Comparison of ENCODE assay signal across 8 cellular contexts in the genomic region with DNA sequence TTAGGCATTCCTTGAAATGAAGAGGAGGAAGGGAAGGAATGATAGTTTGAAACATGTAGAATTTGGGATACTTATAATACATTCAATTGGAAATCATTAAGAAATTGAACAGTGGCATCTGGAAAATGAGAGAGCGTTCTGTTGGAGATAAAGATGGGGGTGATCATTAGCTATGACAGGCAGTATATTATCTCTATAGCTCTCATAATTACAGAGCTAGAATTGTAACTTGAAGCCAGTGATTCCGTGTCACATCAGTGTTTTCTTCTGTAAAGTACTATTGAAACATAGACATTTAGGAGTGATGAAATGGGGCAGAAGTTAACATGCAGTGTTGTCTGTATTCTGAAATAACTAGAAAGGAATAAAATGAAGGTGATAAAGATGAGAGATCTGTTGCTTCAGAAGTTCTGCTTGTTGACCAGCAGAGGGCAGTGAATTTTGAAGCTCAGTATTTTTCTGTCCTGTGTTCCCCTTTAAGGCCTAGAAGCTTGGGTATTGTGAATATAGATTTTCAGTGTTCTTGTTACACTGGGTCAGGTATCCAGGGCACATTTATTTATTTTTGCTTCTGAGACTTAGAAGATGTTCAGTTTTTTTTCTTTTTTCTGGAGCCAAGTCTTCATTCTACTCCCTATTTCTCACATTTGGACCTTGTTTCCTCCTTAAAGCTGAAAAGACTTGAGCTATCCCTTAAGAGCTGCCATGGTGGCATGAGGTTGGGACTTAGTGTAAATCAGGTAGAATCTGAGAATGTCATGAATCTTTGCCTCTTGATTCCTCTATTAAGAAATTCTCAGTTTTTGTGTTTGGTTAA.
A peak's percentile ranks its signal among the peaks of the same experiment; 100 is the strongest.
DNase-seq lines count a peak whose midpoint lies in the region; ATAC-seq and TF ChIP-seq lines count a peak whose summit lies in the region.

No MANE protein-coding gene starts in this region.

- H3K79me1 ChIP-seq in IMR-90 (ENCODE audit: low read depth in 1 of 2, low read length in 2 of 2) = no peaks in the 10 kb centered on the region

- TF ChIP-seq CTCF in IMR-90 (conservative IDR thresholded peaks at IDR 0.05; ENCODE audit: low read depth, low read length) (peak; percentile 69), epithelial cell of proximal tubule (conservative IDR thresholded peaks at IDR 0.05; ENCODE audit: low read depth, low read length) (peak; percentile 79)

- in situ Hi-C loops in IMR-90 (cut with MboI; ENCODE audit: low sequenced_read_pairs) = no loop called here

- no peak overlapping the region for H3K18ac ChIP-seq in IMR-90 (ENCODE audit: low read depth, low read length)

- BruUV-seq in IMR-90 (replicated peaks; lab: Mats Ljungman, UMichigan) = no TSS peak

- H3K56ac ChIP-seq in IMR-90 (ENCODE audit: extremely low read depth, insufficient read depth, low read length) = no peak overlapping the region

- H3K36me3 Mint-ChIP-seq in naive B cell = peaks cover 6 to 7% of the 10 kb centered on the region in 2 donors

- intact Hi-C loops in IMR-90 (cut with micrococcal nuclease) = loop anchor here (1.0 to 10.0 kb wide), 4 partner anchors 165 to 621 kb away; partner anchors contain the start of gene KCTD1

- dilution Hi-C loops in IMR-90 (cut with HindIII; ENCODE audit: low sequenced_read_pairs, unreplicated experiment) = no loop called here

- ATAC-seq in GM19467 (IDR thresholded peaks at IDR 0.05; ENCODE audit: unreplicated experiment) (peak; percentile 67), IMR-90 (ENCODE audit: low read depth) (peak; percentile 79), naive B cell (ENCODE audit: low read depth in 2 of 2) (peak; percentile 38 to 58)

- no peak overlapping the region for H4K5ac ChIP-seq in IMR-90 (ENCODE audit: low read depth, low read length)

- H3K4me3 ChIP-seq in IMR-90 (ENCODE audit: insufficient read depth, low read depth, low read length) (no peak overlapping the region), epithelial cell of proximal tubule (ENCODE audit: low read depth, low read length) (no peak overlapping the region)

- no peak overlapping the region for H3K27ac Mint-ChIP-seq in naive B cell

- no peak overlapping the region for H2AK5ac ChIP-seq in IMR-90 (ENCODE audit: low read depth, low read length)

- no peaks in the 10 kb centered on the region; the same call in 1 of the 2 replicates for H3K27me3 ChIP-seq in IMR-90 (ENCODE audit: control insufficient read depth, insufficient read depth, low read length)

- no peak overlapping the region for H3K9ac ChIP-seq in IMR-90 (ENCODE audit: low read depth, low read length)

- no peak overlapping the region for H2BK120ac ChIP-seq in IMR-90 (ENCODE audit: low read depth, low read length)

- no peak overlapping the region for H2AK9ac ChIP-seq in IMR-90 (replicated peaks; ENCODE audit: low read depth, low read length, poor library complexity)

- H3K23ac ChIP-seq in IMR-90 (ENCODE audit: low read depth, low read length) = no peak overlapping the region

- H3K9me1 ChIP-seq in IMR-90 (ENCODE audit: insufficient read depth, low read length) = no peaks in the 10 kb centered on the region

- no peaks in the 10 kb centered on the region for H3K9me3 Mint-ChIP-seq in naive B cell

- no peak overlapping the region for H3K27ac ChIP-seq in IMR-90 (ENCODE audit: insufficient read depth, low read length)

- H3K4me1 ChIP-seq in IMR-90 (ENCODE audit: control insufficient read depth, insufficient read depth, low read length) = no peaks in the 10 kb centered on the region

- H3K4ac ChIP-seq in IMR-90 (ENCODE audit: low read depth, low read length) = no peak overlapping the region

- H3K27me3 Mint-ChIP-seq in naive B cell = no peaks in the 10 kb centered on the region

- no peak overlapping the region for H2BK15ac ChIP-seq in IMR-90 (ENCODE audit: low read depth, low read length)

- H2BK20ac ChIP-seq in IMR-90 (ENCODE audit: low read depth, low read length) = no peak overlapping the region

- POLR2A ChIA-PET in IMR-90 (lab: Charles Lee; ENCODE audit: unreplicated experiment) = no interaction called here

- H4K20me1 ChIP-seq in IMR-90 (ENCODE audit: insufficient read depth, low read length) = no peaks in the 10 kb centered on the region

- TF ChIP-seq RAD21 in IMR-90 (IDR thresholded peaks at IDR 0.05; ENCODE audit: low read length) = peak; percentile 67

- H4K91ac ChIP-seq in IMR-90 (ENCODE audit: insufficient read depth, low read depth, low read length) = no peak overlapping the region

- H3K4me3 Mint-ChIP-seq in naive B cell = no peak overlapping the region

- H3K4me2 ChIP-seq in IMR-90 (ENCODE audit: low read depth, low read length) = no peak overlapping the region

- no CpG with 5 or more reads among the region's 2 CpGs for WGBS in IMR-90 (ENCODE audit: extremely low coverage in 2 of 2, insufficient read length in 1 of 2), 2 experiments

- no peak overlapping the region for H3K14ac ChIP-seq in IMR-90 (replicated peaks; ENCODE audit: low read depth, low read length)

- H2BK5ac ChIP-seq in IMR-90 (ENCODE audit: low read depth, low read length, poor library complexity, severe bottlenecking) = no peak overlapping the region

- H3K9me3 ChIP-seq in IMR-90 (ENCODE audit: control insufficient read depth, insufficient read depth, low read length) = no peaks in the 10 kb centered on the region

- H3K36me3 ChIP-seq in IMR-90 (ENCODE audit: control insufficient read depth, insufficient read depth, low read length) = no peaks in the 10 kb centered on the region

- no peak for TF ChIP-seq POLR2A in IMR-90 (IDR thresholded peaks at IDR 0.05; ENCODE audit: low read depth, low read length)

- peaks cover 0 to 10% (median 0%) of the 10 kb centered on the region in 3 donors for H3K4me1 Mint-ChIP-seq in naive B cell

- no peak overlapping the region for H4K8ac ChIP-seq in IMR-90 (ENCODE audit: low read depth in 2 of 2, low read length in 2 of 2)

- peak; percentile 63 for DNase-seq in DMS153 treated with DMSO at 0.1 percent for 48 hours (lab: John Stamatoyannopoulos, UW; ENCODE audit: unreplicated experiment)
- peak; percentile 67 for DNase-seq in IMR-90
- peak; percentile 74 for DNase-seq in RKO (ENCODE audit: low spot score)
- peak; percentile 16 for DNase-seq in epithelial cell of proximal tubule (ENCODE audit: low read depth)
- DNase-seq in naive B cell = peak; percentile 10
- no peak for DNase-seq in occipital lobe (lab: John Stamatoyannopoulos, UW)
- no peak for DNase-seq in T-helper 9 cell

- H2AFZ ChIP-seq in IMR-90 (replicated peaks; ENCODE audit: low read length, poor library complexity) = no peak overlapping the region

- CTCF ChIA-PET in IMR-90 (lab: Yijun Ruan, JAX) = interaction anchor here (0.6 to 2.1 kb wide), 21 partner anchors 9 to 1216 kb away, joined by 3 to 13 read pairs (median 4); partner anchors contain the start of gene KCTD1

TF ChIP-seq in IMR-90, 13 proteins besides CTCF, POLR2A, EP300 and RAD21:
- TF ChIP-seq, protein P1, sequence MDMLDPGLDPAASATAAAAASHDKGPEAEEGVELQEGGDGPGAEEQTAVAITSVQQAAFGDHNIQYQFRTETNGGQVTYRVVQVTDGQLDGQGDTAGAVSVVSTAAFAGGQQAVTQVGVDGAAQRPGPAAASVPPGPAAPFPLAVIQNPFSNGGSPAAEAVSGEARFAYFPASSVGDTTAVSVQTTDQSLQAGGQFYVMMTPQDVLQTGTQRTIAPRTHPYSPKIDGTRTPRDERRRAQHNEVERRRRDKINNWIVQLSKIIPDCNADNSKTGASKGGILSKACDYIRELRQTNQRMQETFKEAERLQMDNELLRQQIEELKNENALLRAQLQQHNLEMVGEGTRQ (IDR thresholded peaks at IDR 0.05; ENCODE audit: low read depth, low read length) = no peak
- TF ChIP-seq NFE2L2 (IDR thresholded peaks at IDR 0.05; ENCODE audit: low read depth, low read length) = no peak
- TF ChIP-seq CEBPB (IDR thresholded peaks at IDR 0.05; ENCODE audit: low read depth, low read length) = no peak
- peak; percentile 71 for TF ChIP-seq SMC3 (IDR thresholded peaks at IDR 0.05; ENCODE audit: low read depth, low read length)

Comparison
In these comparisons a context has a peak if more than half of its experiments do, and no peak if none do; other contexts are left out.
1. DNase-seq: peak in DMS153 treated with DMSO at 0.1 percent for 48 hours (single experiment), IMR-90 (single experiment), RKO (single experiment), epithelial cell of proximal tubule (single experiment) and naive B cell (single experiment); none in occipital lobe (single experiment) and T-helper 9 cell (single experiment).
2. Peak in every context shown above with its lines, with median percentiles within 50 percentile points of each other: ATAC-seq.